In the genomic region with DNA sequence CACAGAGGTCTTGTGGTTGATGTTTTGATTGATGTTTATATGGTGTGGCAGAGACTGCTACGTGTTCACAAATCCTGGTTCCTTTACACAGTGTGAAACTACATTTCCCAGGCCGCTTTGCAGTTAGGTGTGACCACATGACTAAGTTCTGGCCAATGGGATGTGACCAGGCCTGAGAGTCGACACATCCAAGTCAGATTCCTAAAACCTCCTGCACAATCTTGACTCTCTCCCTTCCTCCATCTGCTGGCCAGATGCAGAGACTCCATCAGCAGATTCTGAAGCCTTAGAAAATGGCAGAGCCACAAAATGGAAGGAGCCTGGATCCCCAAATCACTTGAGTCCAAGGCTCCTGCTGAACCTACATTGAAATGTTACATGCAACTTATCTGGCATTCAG, we compare ENCODE assay signal across 8 cellular contexts. TPM values are rescaled to one million over a fixed set of nuclear protein-coding genes. Genes with fewer than 3 reads are reported as not detected.
DNase-seq lines count a peak whose midpoint lies in the region; ATAC-seq and TF ChIP-seq lines count a peak whose summit lies in the region.
"Had no signal": no experiment of that assay in that cellular context is flagged by ENCODE, and none has a peak within 500 bp of the region (broad histone marks: within the 10 kb centered on the region; RNA-seq: fewer than 3 reads in every experiment).

No MANE protein-coding gene starts in this region.

- no peak for DNase-seq in GM12864 (ENCODE audit: low read depth)
- peak; percentile 84 for DNase-seq in NCI-H2171 treated with DMSO at 0.1 percent for 48 hours (lab: John Stamatoyannopoulos, UW)
- DNase-seq in ecto neural progenitor cell (ENCODE audit: low spot score), result peak; percentile 63
- DNase-seq in omental fat pad (ENCODE audit: low spot score), result no peak
- DNase-seq in SKM-1 (lab: John Stamatoyannopoulos, UW; ENCODE audit: unreplicated experiment), result no peak

- TF ChIP-seq POLR2A in GM18505 (IDR thresholded peaks at IDR 0.05; ENCODE audit: borderline replicate concordance, extremely low read depth, insufficient read depth, insufficient read length), result no peak

- peak; percentile 29 for ATAC-seq in omental fat pad (ENCODE audit: low FRiP score)
- ATAC-seq in GM18505 (IDR thresholded peaks at IDR 0.05; ENCODE audit: unreplicated experiment), result no peak
- ATAC-seq in GM21390 (IDR thresholded peaks at IDR 0.05; ENCODE audit: unreplicated experiment), result no peak

- H3K4me3 ChIP-seq in GM12864 (ENCODE audit: low read depth, low read length), result no peak overlapping the region

- TF ChIP-seq CTCF in GM12864 (IDR thresholded peaks at IDR 0.05; ENCODE audit: low read depth, low read length, missing control alignments), result peak; percentile 10
- TF ChIP-seq CTCF in omental fat pad (IDR thresholded peaks at IDR 0.05), result no peak

RNA-seq across cellular contexts. Expression of a gene that starts 12.6 kb away (rescaled TPM):
- total RNA-seq in omental fat pad, result 10 to 100 TPM; 10.3 to 43.8 (median 21.5) TPM

RNA-seq across cellular contexts. Expression of a gene that starts 14.4 kb away (rescaled TPM):
- 10 to 100 TPM; 19.9 to 35.0 (median 26.1) TPM for total RNA-seq in omental fat pad

RNA-seq across cellular contexts. Expression of a gene that starts 15.8 kb away (rescaled TPM):
- total RNA-seq in omental fat pad, result not detected
- total RNA-seq: T-cell had no signal

RNA-seq across cellular contexts. Expression of a gene that starts 22.8 kb away (rescaled TPM):
- 1 to 10 TPM; 1.0 to 5.7 (median 1.4) TPM for total RNA-seq in omental fat pad

RNA-seq across cellular contexts. Expression of a gene that starts 40.2 kb away (rescaled TPM):
- total RNA-seq in omental fat pad, result under 1 TPM in 1 of 4 donors, not detected in 3; 0.56 TPM

Comparison
In these comparisons a context has a peak if more than half of its experiments do, and no peak if none do; other contexts are left out.
1. DNase-seq: peak in NCI-H2171 treated with DMSO at 0.1 percent for 48 hours (single experiment) and ecto neural progenitor cell (single experiment); none in GM12864 (single experiment), omental fat pad (single experiment) and SKM-1 (single experiment).